1 cellular context compared by ENCODE assay signal in the genomic region with DNA sequence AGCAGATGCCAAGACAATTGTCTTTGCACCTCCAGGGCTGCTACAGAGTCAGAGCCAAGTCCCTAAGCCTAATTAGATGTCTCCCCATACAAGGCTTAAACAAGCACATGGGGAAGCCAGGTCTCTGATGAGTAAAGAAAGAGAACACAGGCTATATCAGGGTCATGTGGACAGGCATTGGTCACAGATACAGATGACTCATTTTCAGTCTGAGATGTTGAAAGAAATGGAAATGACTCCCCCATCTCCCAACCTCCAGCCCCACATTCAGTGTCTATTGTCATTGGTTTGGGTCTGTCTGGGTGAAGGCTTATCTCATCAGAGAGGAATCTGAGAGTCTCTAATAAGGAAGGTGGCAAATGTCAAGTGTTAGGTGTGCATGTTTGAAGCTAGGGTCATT.
TF ChIP-seq lines count a peak whose summit lies in the region.

No MANE protein-coding gene starts in this region.

TF ChIP-seq in HepG2, 621 proteins besides CTCF, POLR2A, EP300 and RAD21 (continued from another document):
- TF ChIP-seq, protein P1, sequence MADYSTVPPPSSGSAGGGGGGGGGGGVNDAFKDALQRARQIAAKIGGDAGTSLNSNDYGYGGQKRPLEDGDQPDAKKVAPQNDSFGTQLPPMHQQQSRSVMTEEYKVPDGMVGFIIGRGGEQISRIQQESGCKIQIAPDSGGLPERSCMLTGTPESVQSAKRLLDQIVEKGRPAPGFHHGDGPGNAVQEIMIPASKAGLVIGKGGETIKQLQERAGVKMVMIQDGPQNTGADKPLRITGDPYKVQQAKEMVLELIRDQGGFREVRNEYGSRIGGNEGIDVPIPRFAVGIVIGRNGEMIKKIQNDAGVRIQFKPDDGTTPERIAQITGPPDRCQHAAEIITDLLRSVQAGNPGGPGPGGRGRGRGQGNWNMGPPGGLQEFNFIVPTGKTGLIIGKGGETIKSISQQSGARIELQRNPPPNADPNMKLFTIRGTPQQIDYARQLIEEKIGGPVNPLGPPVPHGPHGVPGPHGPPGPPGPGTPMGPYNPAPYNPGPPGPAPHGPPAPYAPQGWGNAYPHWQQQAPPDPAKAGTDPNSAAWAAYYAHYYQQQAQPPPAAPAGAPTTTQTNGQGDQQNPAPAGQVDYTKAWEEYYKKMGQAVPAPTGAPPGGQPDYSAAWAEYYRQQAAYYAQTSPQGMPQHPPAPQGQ (CRISPR knock-in tag; IDR thresholded peaks at IDR 0.05; ENCODE audit: borderline replicate concordance): no peak
- TF ChIP-seq YY1 (IDR thresholded peaks at IDR 0.05; ENCODE audit: insufficient read depth, insufficient replicate concordance, low read depth, low read length) (no peak), ZNF782 (CRISPR knock-in tag; IDR thresholded peaks at IDR 0.05; ENCODE audit: borderline replicate concordance) (no peak), RBFOX2 (IDR thresholded peaks at IDR 0.05; ENCODE audit: low read depth, low read length) (no peak), JDP2 (CRISPR knock-in tag; IDR thresholded peaks at IDR 0.05; ENCODE audit: borderline replicate concordance) (no peak), RARG (CRISPR knock-in tag; IDR thresholded peaks at IDR 0.05; ENCODE audit: low read depth) (no peak), RBM22 (optimal IDR thresholded peaks at IDR 0.05; ENCODE audit: low read length) (no peak)
- TF ChIP-seq, protein P2, sequence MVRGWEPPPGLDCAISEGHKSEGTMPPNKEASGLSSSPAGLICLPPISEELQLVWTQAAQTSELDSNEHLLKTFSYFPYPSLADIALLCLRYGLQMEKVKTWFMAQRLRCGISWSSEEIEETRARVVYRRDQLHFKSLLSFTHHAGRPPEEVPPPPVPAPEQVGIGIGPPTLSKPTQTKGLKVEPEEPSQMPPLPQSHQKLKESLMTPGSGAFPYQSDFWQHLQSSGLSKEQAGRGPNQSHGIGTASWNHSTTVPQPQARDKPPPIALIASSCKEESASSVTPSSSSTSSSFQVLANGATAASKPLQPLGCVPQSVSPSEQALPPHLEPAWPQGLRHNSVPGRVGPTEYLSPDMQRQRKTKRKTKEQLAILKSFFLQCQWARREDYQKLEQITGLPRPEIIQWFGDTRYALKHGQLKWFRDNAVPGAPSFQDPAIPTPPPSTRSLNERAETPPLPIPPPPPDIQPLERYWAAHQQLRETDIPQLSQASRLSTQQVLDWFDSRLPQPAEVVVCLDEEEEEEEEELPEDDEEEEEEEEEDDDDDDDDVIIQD (CRISPR knock-in tag; IDR thresholded peaks at IDR 0.05; ENCODE audit: low read depth): no peak
- TF ChIP-seq, protein P3, sequence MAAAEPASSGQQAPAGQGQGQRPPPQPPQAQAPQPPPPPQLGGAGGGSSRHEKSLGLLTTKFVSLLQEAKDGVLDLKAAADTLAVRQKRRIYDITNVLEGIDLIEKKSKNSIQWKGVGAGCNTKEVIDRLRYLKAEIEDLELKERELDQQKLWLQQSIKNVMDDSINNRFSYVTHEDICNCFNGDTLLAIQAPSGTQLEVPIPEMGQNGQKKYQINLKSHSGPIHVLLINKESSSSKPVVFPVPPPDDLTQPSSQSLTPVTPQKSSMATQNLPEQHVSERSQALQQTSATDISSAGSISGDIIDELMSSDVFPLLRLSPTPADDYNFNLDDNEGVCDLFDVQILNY (CRISPR knock-in tag; conservative IDR thresholded peaks at IDR 0.05): no peak
TF ChIP-seq in HepG2: peak in this region for 0.
